11 cellular contexts compared by ENCODE assay signal in the genomic region with DNA sequence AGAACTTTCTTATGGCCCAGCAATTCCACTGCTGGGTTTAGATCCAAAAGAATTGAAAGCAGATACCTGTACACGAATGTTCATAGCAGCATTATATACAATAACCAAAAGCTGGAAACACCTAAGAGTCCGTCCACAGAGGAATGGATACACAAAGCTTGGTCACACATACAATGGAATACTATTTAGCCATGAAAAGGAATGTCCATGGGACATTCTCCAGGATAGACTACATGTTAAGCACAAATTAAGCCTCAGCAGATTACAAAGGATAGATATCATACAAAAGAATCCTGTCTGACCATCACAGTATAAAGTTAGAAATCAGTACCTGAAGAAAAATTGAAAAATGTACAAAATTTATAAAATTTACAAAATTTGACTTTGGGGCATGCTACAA.
"Had no signal": no experiment of that assay in that cellular context is flagged by ENCODE, and none has a peak within 500 bp of the region (broad histone marks: within the 10 kb centered on the region; RNA-seq: fewer than 3 reads in every experiment).

No MANE protein-coding gene starts in this region.

- ATAC-seq: GM23338, HCT116 had no signal

- H3K4me2 ChIP-seq: GM23338 had no signal

- H2AFZ ChIP-seq: GM23248, GM23338 had no signal

- H3K4me3 ChIP-seq: GM23248, GM23338, HAP-1 had no signal

- DNase-seq: GM23248, GOT3, H7, H9, HCEC 1CT, HFFc6 had no signal

- FAIRE-seq: H1, H54 had no signal

- H3K27ac ChIP-seq: GM23248 had no signal

- H3K9me3 ChIP-seq: HAP-1 had no signal

- H3K9ac ChIP-seq: GM23248 had no signal

- H3K4me1 ChIP-seq: HAP-1 had no signal

- H3K36me3 ChIP-seq: HAP-1 had no signal
